ENCODE assay signal across 26 cellular contexts in genomic region chr2:177889812-177890460, GRCh38.
"Had no signal": no experiment of that assay in that cellular context is flagged by ENCODE, and none has a peak within 500 bp of the region (broad histone marks: within the 10 kb centered on the region; RNA-seq: fewer than 3 reads in every experiment).

No MANE protein-coding gene starts in this region.

- H3K36me3 ChIP-seq: breast epithelium, esophagus muscularis mucosa, heart right ventricle, left ventricle myocardium inferior, neutrophil, ovary, prostate gland, right atrium auricular region, uterus had no signal

- H3K27ac ChIP-seq: breast epithelium, esophagus muscularis mucosa, heart right ventricle, left ventricle myocardium inferior, neutrophil, ovary, prostate gland, right atrium auricular region, skin epidermis, testis, uterus had no signal

- H3K27me3 ChIP-seq: breast epithelium, heart right ventricle, neutrophil, ovary, right atrium auricular region, testis, uterus had no signal

- H3K4me1 ChIP-seq: breast epithelium, esophagus muscularis mucosa, prostate gland, right atrium auricular region, uterus had no signal

- FAIRE-seq: endothelial cell of umbilical vein had no signal

- H3K9me3 ChIP-seq: breast epithelium, esophagus muscularis mucosa, heart right ventricle, left ventricle myocardium inferior, neutrophil, ovary, prostate gland, right atrium auricular region, testis, uterus had no signal

- DNase-seq: activated CD4-positive, alpha-beta memory T cell treated with anti-CD3 and anti-CD28 coated beads for 36 hours; activated CD4-positive, alpha-beta T cell treated with anti-CD3 and anti-CD28 coated beads for 48 hours; activated effector memory CD4-positive, alpha-beta T cell treated with Interleukin-2 at 50 U/mL for 16 hours; activated naive CD4-positive, alpha-beta T cell treated with anti-CD3 and anti-CD28 coated beads for 36 hours; activated naive CD8-positive, alpha-beta T cell treated with anti-CD3 and anti-CD28 coated beads, Interleukin-2, amount 10 ng/mL, durations not matched to agents 7 days and 5 days; activated T-cell treated with anti-CD3 and anti-CD28 coated beads, Interleukin-2, amount 50 U/mL, for 72 hours; amniotic stem cell; effector memory CD4-positive, alpha-beta T cell; heart right ventricle; kidney glomerular epithelial cell; left ventricle myocardium inferior; mammary epithelial cell; ovary; T1000; testis; trophoblast cell; uterus had no signal

- ATAC-seq: activated T-cell treated with anti-CD3 and anti-CD28 coated beads, Interleukin-2, amount 50 U/mL, for 72 hours; heart right ventricle; natural killer cell treated with Interleukin-12 subunit alpha and Interleukin-12 subunit beta and Interleukin-15 and Interleukin-18, amount 100 ng/mL, for 72 hours; stimulated activated memory B cell treated with anti-CD40 and anti-IgM and Interleukin-4, amounts not matched to agents 10 μg/mL and 1 μg/mL and 100 μg/mL, for 72 hours had no signal

- H3K4me3 ChIP-seq: breast epithelium, esophagus muscularis mucosa, heart right ventricle, left ventricle myocardium inferior, ovary, prostate gland, right atrium auricular region, skin epidermis, testis, uterus had no signal
